13 cellular contexts compared by ENCODE assay signal in the genomic region with DNA sequence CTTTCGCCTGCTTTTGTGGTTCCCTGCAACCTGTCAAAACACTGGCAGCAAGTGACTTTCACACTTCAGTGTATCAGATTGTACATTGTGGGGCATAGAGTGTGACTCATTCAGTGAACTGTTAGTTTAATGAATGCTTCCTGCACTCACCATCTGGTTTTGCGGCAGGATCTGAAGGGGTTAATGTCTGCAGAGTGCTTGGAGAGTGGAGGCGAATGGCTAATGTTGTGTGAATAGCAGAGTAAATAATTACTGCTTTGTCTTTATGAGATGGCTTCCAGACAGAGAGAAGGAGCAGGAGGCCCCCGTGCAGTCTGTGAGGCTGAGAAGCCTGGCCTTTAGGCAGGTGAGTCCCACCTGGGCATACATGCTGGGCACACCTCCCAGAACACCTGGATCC.
DNase-seq lines count a peak whose midpoint lies in the region; ATAC-seq lines count a peak whose summit lies in the region.
"Had no signal": no experiment of that assay in that cellular context is flagged by ENCODE, and none has a peak within 500 bp of the region (broad histone marks: within the 10 kb centered on the region; RNA-seq: fewer than 3 reads in every experiment).

No MANE protein-coding gene starts in this region.

- DNase-seq in NCI-H187 (lab: John Stamatoyannopoulos, UW) (peak; percentile 32 to 43), NCI-H187 treated with DMSO at 0.1 percent for 48 hours (lab: John Stamatoyannopoulos, UW) (no peak), NCI-H2081 treated with DMSO at 0.1 percent for 48 hours (lab: John Stamatoyannopoulos, UW) (peak; percentile 63), astrocyte of the hippocampus (ENCODE audit: low read depth, low spot score) (peak; percentile 70), renal cortical epithelial cell (ENCODE audit: low read depth) (peak; percentile 78), T-helper 9 cell (no peak)
- no peak for DNase-seq in stimulated activated naive CD8-positive, alpha-beta T cell treated with anti-CD3 and anti-CD28 coated beads, Interleukin-15, Interleukin-2, amounts not matched to agents 100 U/mL and 50 U/mL, for 24 hours
- DNase-seq in activated CD4-positive, alpha-beta T cell treated with anti-CD3 and anti-CD28 coated beads, Interleukin-2, amount 50 U/mL, for 4 hours = no peak
- DNase-seq: CD8-positive, alpha-beta T cell; dorsolateral prefrontal cortex; IMR-90; PC-9 had no signal

- ATAC-seq in stimulated activated naive CD8-positive, alpha-beta T cell treated with anti-CD3 and anti-CD28 coated beads, Interleukin-15, Interleukin-2, amounts not matched to agents 100 U/mL and 50 U/mL, for 24 hours = no peak
- ATAC-seq: CD8-positive, alpha-beta T cell; stimulated activated effector memory CD8-positive, alpha-beta T cell treated with anti-CD3 and anti-CD28 coated beads, Interleukin-12 subunit alpha, Interleukin-12 subunit beta, amount 100 ng/mL, for 72 hours had no signal

Comparison
In these comparisons a context has a peak if more than half of its experiments do, and no peak if none do; other contexts are left out.
1. DNase-seq: peak in NCI-H187 (2 of 2), NCI-H2081 treated with DMSO at 0.1 percent for 48 hours (single experiment), astrocyte of the hippocampus (single experiment) and renal cortical epithelial cell (single experiment); none in NCI-H187 treated with DMSO at 0.1 percent for 48 hours (single experiment), T-helper 9 cell (single experiment), stimulated activated naive CD8-positive, alpha-beta T cell treated with anti-CD3 and anti-CD28 coated beads, Interleukin-15, Interleukin-2, amounts not matched to agents 100 U/mL and 50 U/mL, for 24 hours (single experiment) and activated CD4-positive, alpha-beta T cell treated with anti-CD3 and anti-CD28 coated beads, Interleukin-2, amount 50 U/mL, for 4 hours (0 of 2).